Comparison of ENCODE assay signal across 19 cellular contexts in the genomic region with DNA sequence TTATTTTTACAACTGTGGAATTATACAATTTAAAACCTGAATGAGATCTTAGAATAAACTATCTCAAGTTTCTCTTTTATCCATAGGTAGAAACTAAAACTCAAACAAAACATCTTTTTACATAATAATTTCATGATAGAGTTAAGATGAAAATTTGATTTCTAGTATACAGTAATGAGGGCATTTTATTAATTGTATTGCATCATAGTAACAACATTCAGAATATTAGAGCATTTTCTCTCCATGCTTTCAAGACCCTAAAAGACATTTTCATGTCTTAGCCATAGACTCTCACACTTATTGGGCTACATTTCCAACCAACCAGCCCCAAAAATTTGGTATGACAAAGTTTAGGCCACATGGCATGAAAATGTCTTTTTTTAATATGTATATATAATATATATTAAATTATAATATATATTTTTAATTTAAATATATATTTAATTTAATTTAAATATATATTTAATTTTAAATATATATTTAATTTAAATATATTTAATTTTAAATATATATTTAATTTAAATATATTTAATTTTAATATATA.
DNase-seq lines count a peak whose midpoint lies in the region; ATAC-seq, FAIRE-seq and TF ChIP-seq lines count a peak whose summit lies in the region.
"Had no signal": no experiment of that assay in that cellular context is flagged by ENCODE, and none has a peak within 500 bp of the region (broad histone marks: within the 10 kb centered on the region; RNA-seq: fewer than 3 reads in every experiment).

No MANE protein-coding gene starts in this region.

- H2AFZ ChIP-seq in OCI-LY7 (ENCODE audit: low read length) = no peak overlapping the region
- H2AFZ ChIP-seq: GM23248 had no signal

- ATAC-seq in WTC11 (no peak), GM18858 (IDR thresholded peaks at IDR 0.05; ENCODE audit: unreplicated experiment) (no peak)

- POLR2A ChIA-PET in WTC11 (lab: Charles Lee) (no interaction called here), OCI-LY7 (lab: Charles Lee) (no interaction called here)

- no peaks in the 10 kb centered on the region for H3K9me3 ChIP-seq in small intestine (ENCODE audit: control insufficient read depth, low read depth)
- H3K9me3 ChIP-seq in OCI-LY7 (ENCODE audit: low read length) = no peaks in the 10 kb centered on the region

- intact Hi-C loops in OCI-LY7 (cut with micrococcal nuclease; ENCODE audit: unreplicated experiment) = no loop called here

- H3K27ac Mint-ChIP-seq in WTC11 = no peak overlapping the region
- H3K27ac Mint-ChIP-seq: CD4-positive, alpha-beta memory T cell had no signal

- H3K27ac ChIP-seq in small intestine (ENCODE audit: low read depth in 1 of 2, low read length in 1 of 2) (no peak overlapping the region), OCI-LY7 (ENCODE audit: low read depth, low read length, poor library complexity, severe bottlenecking) (no peak overlapping the region)
- H3K27ac ChIP-seq: GM23248 had no signal

- H3K36me3 ChIP-seq in small intestine (ENCODE audit: control insufficient read depth in 2 of 2, insufficient read depth in 2 of 2, low read length in 2 of 2) = no peaks in the 10 kb centered on the region
- H3K36me3 ChIP-seq in OCI-LY7 (ENCODE audit: insufficient read depth, low read length) = no peaks in the 10 kb centered on the region

- no peak overlapping the region for H3K4me3 ChIP-seq in small intestine (ENCODE audit: low read depth in 1 of 2, low read length in 2 of 2)
- no peak overlapping the region for H3K4me3 ChIP-seq in OCI-LY7 (ENCODE audit: low read depth, low read length, poor library complexity, severe bottlenecking)
- H3K4me3 ChIP-seq: GM23248 had no signal

- DNase-seq in NOMO-1 treated with DMSO at 0.1 percent for 48 hours (lab: John Stamatoyannopoulos, UW; ENCODE audit: unreplicated experiment) = peak; percentile 37
- DNase-seq in NOMO-1 treated with dmso at 0.1 percent for 144 hours (lab: John Stamatoyannopoulos, UW; ENCODE audit: unreplicated experiment) = no peak
- no peak for DNase-seq in WTC11 (ENCODE audit: low spot score)
- DNase-seq in small intestine = no peak
- DNase-seq in iPS-NIHi7 (ENCODE audit: extremely low spot score) = no peak
- no peak for DNase-seq in OCI-LY7 (ENCODE audit: low spot score)
- DNase-seq: C1 segment of cervical spinal cord; Calu3; CD4-positive, alpha-beta memory T cell; COR-L47; DND-41; GM23248; H7; HCEC 1CT had no signal

- peaks cover 49% of the 10 kb centered on the region for H3K9me3 Mint-ChIP-seq in WTC11

- H3K36me3 Mint-ChIP-seq in WTC11 = peaks cover 6% of the 10 kb centered on the region
- H3K36me3 Mint-ChIP-seq: CD4-positive, alpha-beta memory T cell had no signal

- no peaks in the 10 kb centered on the region for H3K27me3 ChIP-seq in small intestine (ENCODE audit: control insufficient read depth in 2 of 2, insufficient read depth in 2 of 2, low read length in 2 of 2)

- H3K9me2 ChIP-seq in OCI-LY7 (ENCODE audit: insufficient read depth, low read length) = no peaks in the 10 kb centered on the region

- no peaks in the 10 kb centered on the region for H3K4me1 Mint-ChIP-seq in WTC11
- H3K4me1 Mint-ChIP-seq: CD4-positive, alpha-beta memory T cell had no signal

- no peaks in the 10 kb centered on the region for H3K4me1 ChIP-seq in small intestine (ENCODE audit: control insufficient read depth in 2 of 2, insufficient read depth in 1 of 2, low read depth in 1 of 2, low read length in 1 of 2)
- H3K4me1 ChIP-seq in OCI-LY7 (ENCODE audit: insufficient read depth, low read length, poor library complexity, severe bottlenecking) = no peaks in the 10 kb centered on the region

- peaks cover 4% of the 10 kb centered on the region; the same call in 1 of the 2 replicates for H3K27me3 Mint-ChIP-seq in WTC11 (ENCODE audit: low read depth)
- H3K27me3 Mint-ChIP-seq: CD4-positive, alpha-beta memory T cell had no signal

- H3K4me3 Mint-ChIP-seq in WTC11 = no peak overlapping the region
- H3K4me3 Mint-ChIP-seq: CD4-positive, alpha-beta memory T cell had no signal

- TF ChIP-seq CTCF in WTC11 (IDR thresholded peaks at IDR 0.05) = no peak
- TF ChIP-seq CTCF in OCI-LY7 (conservative IDR thresholded peaks at IDR 0.05; ENCODE audit: low read length) = no peak

- BruUV-seq in OCI-LY7 (replicated peaks; lab: Mats Ljungman, UMichigan) = no TSS peak

- no peaks in the 10 kb centered on the region for H4K20me1 ChIP-seq in OCI-LY7 (ENCODE audit: insufficient read depth, low read length)

- H3K79me2 ChIP-seq in OCI-LY7 (ENCODE audit: insufficient read depth, low read depth, low read length) = no peaks in the 10 kb centered on the region

- FAIRE-seq in endometrium (lab: Jason Lieb, UNC) (peak; percentile 94), small intestine (lab: Jason Lieb, UNC) (peak; percentile 99)
- FAIRE-seq: GM12892, GM19239, H1 had no signal

- CTCF ChIA-PET in WTC11 (lab: Charles Lee) = no interaction called here
- CTCF ChIA-PET in OCI-LY7 (lab: Charles Lee; ENCODE audit: unreplicated experiment) = no interaction called here

- H3K4me2 ChIP-seq in OCI-LY7 (ENCODE audit: low read length) = no peak overlapping the region

TF ChIP-seq in WTC11, 78 proteins besides CTCF, POLR2A, EP300 and RAD21:
- TF ChIP-seq HMGA2 (CRISPR knock-in tag; IDR thresholded peaks at IDR 0.05) (peak; percentile 94), TEAD4 (CRISPR knock-in tag; IDR thresholded peaks at IDR 0.05) (no peak)
- TF ChIP-seq, protein P1, sequence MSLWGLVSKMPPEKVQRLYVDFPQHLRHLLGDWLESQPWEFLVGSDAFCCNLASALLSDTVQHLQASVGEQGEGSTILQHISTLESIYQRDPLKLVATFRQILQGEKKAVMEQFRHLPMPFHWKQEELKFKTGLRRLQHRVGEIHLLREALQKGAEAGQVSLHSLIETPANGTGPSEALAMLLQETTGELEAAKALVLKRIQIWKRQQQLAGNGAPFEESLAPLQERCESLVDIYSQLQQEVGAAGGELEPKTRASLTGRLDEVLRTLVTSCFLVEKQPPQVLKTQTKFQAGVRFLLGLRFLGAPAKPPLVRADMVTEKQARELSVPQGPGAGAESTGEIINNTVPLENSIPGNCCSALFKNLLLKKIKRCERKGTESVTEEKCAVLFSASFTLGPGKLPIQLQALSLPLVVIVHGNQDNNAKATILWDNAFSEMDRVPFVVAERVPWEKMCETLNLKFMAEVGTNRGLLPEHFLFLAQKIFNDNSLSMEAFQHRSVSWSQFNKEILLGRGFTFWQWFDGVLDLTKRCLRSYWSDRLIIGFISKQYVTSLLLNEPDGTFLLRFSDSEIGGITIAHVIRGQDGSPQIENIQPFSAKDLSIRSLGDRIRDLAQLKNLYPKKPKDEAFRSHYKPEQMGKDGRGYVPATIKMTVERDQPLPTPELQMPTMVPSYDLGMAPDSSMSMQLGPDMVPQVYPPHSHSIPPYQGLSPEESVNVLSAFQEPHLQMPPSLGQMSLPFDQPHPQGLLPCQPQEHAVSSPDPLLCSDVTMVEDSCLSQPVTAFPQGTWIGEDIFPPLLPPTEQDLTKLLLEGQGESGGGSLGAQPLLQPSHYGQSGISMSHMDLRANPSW (CRISPR knock-in tag; conservative IDR thresholded peaks at IDR 0.05; ENCODE audit: low read depth) = no peak
